Comparison of ENCODE assay signal across 8 cellular contexts in the genomic region with DNA sequence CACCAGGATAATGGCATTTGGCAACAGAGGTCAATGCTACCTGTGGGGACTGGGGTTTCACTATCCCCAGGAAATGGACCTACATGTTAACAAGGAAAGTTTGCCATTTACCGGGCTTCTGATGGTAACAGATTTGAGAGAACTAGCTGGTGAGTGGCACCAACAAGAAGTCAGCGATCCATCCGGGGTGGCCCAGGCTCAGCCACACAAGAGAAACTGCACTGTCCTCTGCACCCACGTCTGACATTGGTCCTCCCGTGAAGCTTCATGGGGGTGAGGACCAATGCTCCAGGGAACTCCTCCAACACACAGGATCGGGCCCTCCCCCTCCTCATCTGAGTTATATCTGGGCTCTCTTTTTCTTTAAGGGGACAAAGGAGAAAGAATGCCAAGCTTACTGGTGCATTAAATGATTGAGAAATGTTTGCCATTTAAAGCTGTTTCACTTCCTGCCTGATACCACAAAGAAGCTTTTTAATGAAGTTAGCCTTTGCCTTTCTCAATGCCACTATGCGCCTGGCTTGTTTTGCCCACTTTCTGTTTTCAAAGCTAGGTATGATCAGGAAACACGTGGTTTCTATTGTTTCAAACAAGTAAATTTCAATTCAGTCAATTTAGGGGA.
A peak's percentile ranks its signal among the peaks of the same experiment; 100 is the strongest.
DNase-seq lines count a peak whose midpoint lies in the region; ATAC-seq and TF ChIP-seq lines count a peak whose summit lies in the region.

No MANE protein-coding gene starts in this region.

- 76 to 83% (median 79%) methylated on average over 4 to 8 of the region's 8 CpGs for WGBS in heart left ventricle, 4 donors

- H3K4me3 ChIP-seq in heart left ventricle = peak overlapping the region in 1 of 12 donors; percentile 31
- H3K4me3 ChIP-seq in left lung = no peak overlapping the region

- H3K36me3 ChIP-seq in heart left ventricle (no peaks in the 10 kb centered on the region), left lung (no peaks in the 10 kb centered on the region)

- no peaks in the 10 kb centered on the region for H3K9me3 ChIP-seq in heart left ventricle
- H3K9me3 ChIP-seq in left lung = no peaks in the 10 kb centered on the region

- ATAC-seq in Right ventricle myocardium inferior = peak; percentile 10
- no peak for ATAC-seq in heart left ventricle
- ATAC-seq in HG02973 (IDR thresholded peaks at IDR 0.05; ENCODE audit: unreplicated experiment) = peak; percentile 40
- ATAC-seq in left lung = peak; percentile 44

- H3K27me3 ChIP-seq in heart left ventricle (no peaks in the 10 kb centered on the region), left lung (no peaks in the 10 kb centered on the region)

- intact Hi-C loops in Right ventricle myocardium inferior (cut with DNase I) = loop anchor here (5.0 kb wide), 1 partner anchor 200 kb away; no protein-coding TSS in a partner anchor
- intact Hi-C loops in heart left ventricle (cut with DNase I) = loop anchor here in 4 of 10 donors (2.0 to 5.0 kb wide), 3 partner anchors 200 to 205 kb away; a partner anchor contains a TSS
- intact Hi-C loops in left lung (cut with DNase I) = no loop called here

- no peak for TF ChIP-seq POLR2A in heart left ventricle (IDR thresholded peaks at IDR 0.05)

- peak; percentile 64 for DNase-seq in Right ventricle myocardium inferior (ENCODE audit: missing footprints)
- no peak for DNase-seq in heart left ventricle
- DNase-seq in RPMI7951 (ENCODE audit: low read depth) = peak; percentile 53
- DNase-seq in left lung = no peak
- DNase-seq in COLO668 (lab: John Stamatoyannopoulos, UW; ENCODE audit: unreplicated experiment) = no peak
- DNase-seq in NCI-H345 (lab: John Stamatoyannopoulos, UW) = no peak
- no peak for DNase-seq in AG20443 (ENCODE audit: low spot score)

- H3K4me1 ChIP-seq in heart left ventricle = peaks cover 0 to 84% (median 27%) of the 10 kb centered on the region in 12 donors
- peaks cover 11 to 71% of the 10 kb centered on the region in 2 donors for H3K4me1 ChIP-seq in left lung

- no peak for TF ChIP-seq CTCF in heart left ventricle (IDR thresholded peaks at IDR 0.05)
- TF ChIP-seq CTCF in left lung (IDR thresholded peaks at IDR 0.05) = no peak

- H3K27ac ChIP-seq in heart left ventricle (peak overlapping the region in 3 of 12 donors; percentile 29 to 82 (median 41)), left lung (peak overlapping the region; percentile 26 to 77)

Comparison
In these comparisons a context has a peak if more than half of its experiments do, and no peak if none do; other contexts are left out.
1. ATAC-seq: peak in Right ventricle myocardium inferior (single experiment), HG02973 (single experiment) and left lung (single experiment); none in heart left ventricle (0 of 4).
2. DNase-seq: peak in Right ventricle myocardium inferior (single experiment) and RPMI7951 (single experiment); none in heart left ventricle (0 of 5), left lung (0 of 2), COLO668 (single experiment), NCI-H345 (single experiment) and AG20443 (single experiment).